1 cellular context compared by ENCODE assay signal in genomic region chr9:129306318-129306973, GRCh38.
TF ChIP-seq lines count a peak whose summit lies in the region.

No MANE protein-coding gene starts in this region.

TF ChIP-seq in GM23338, 12 proteins besides CTCF, POLR2A, EP300 and RAD21 (continued from another document):
- no peak for TF ChIP-seq ZNF462 (CRISPR knock-in tag; IDR thresholded peaks at IDR 0.05)
- TF ChIP-seq STAT1 (IDR thresholded peaks at IDR 0.05; ENCODE audit: unreplicated experiment) = no peak
- no peak for TF ChIP-seq POLR2AphosphoS5 (IDR thresholded peaks at IDR 0.05; ENCODE audit: low read depth)
- no peak for TF ChIP-seq EZH2 (IDR thresholded peaks at IDR 0.05; ENCODE audit: low read depth, unreplicated experiment)
- TF ChIP-seq ETS1 (IDR thresholded peaks at IDR 0.05) = no peak
- no peak for TF ChIP-seq JUNB (IDR thresholded peaks at IDR 0.05; ENCODE audit: unreplicated experiment)
